In genomic region chr22:27919222-27919942, GRCh38 we compare ENCODE assay signal across 8 cellular contexts. TPM values are rescaled to one million over a fixed set of nuclear protein-coding genes. Genes with fewer than 3 reads are reported as not detected.
DNase-seq lines count a peak whose midpoint lies in the region; ATAC-seq and TF ChIP-seq lines count a peak whose summit lies in the region.

TSS of gene PITPNB (minus strand) at chr22:27919256. CDS start at chr22:27919191, 65 bp downstream.

- peak within 1 kb of the TSS; percentile 95 to 99 (median 98) for H3K27ac ChIP-seq in heart right ventricle

- peak within 1 kb of the TSS; percentile 98 for H3K4me3 Mint-ChIP-seq in type B pancreatic cell

- peak within 1 kb of the TSS; percentile 98 for H3K27ac Mint-ChIP-seq in type B pancreatic cell

- peaks cover 24% of the 10 kb centered on the region for H3K36me3 Mint-ChIP-seq in type B pancreatic cell

- no peak for TF ChIP-seq CTCF in GM13977 (IDR thresholded peaks at IDR 0.05; ENCODE audit: extremely low read depth, insufficient read depth, missing control alignments)
- TF ChIP-seq CTCF in heart right ventricle (IDR thresholded peaks at IDR 0.05) = no peak
- no peak for TF ChIP-seq CTCF in type B pancreatic cell (conservative IDR thresholded peaks at IDR 0.05)

- ATAC-seq in HG02884 (IDR thresholded peaks at IDR 0.05; ENCODE audit: unreplicated experiment) = peak; percentile 77
- ATAC-seq in heart right ventricle = peak; percentile 95 to 99 (median 97)

- no peaks in the 10 kb centered on the region for H3K27me3 ChIP-seq in heart right ventricle

- no peaks in the 10 kb centered on the region for H3K9me3 ChIP-seq in heart right ventricle

- H3K9me3 Mint-ChIP-seq in type B pancreatic cell = no peaks in the 10 kb centered on the region

- peaks cover 0 to 18% (median 0%) of the 10 kb centered on the region in 9 donors for H3K36me3 ChIP-seq in heart right ventricle

- 0 to 1% methylated on average over 68 of the region's 68 CpGs for WGBS in heart right ventricle, 2 donors

- DNase-seq in GM13977 (ENCODE audit: low spot score) (peak; percentile 100), NCI-H1694 (lab: John Stamatoyannopoulos, UW) (peak; percentile 89), amniotic epithelial cell (ENCODE audit: low read depth) (peak; percentile 93), heart right ventricle (peak; percentile 97 to 100), posterior cingulate gyrus (peak; percentile 87 to 99 (median 94)), type B pancreatic cell (ENCODE audit: extremely low spot score, unreplicated experiment) (peak; percentile 100)

- in situ Hi-C loops in GM13977 (cut with MboI; ENCODE audit: low pct_unique_long_range_greater_than_20kb, low sequenced_read_pairs, unreplicated experiment) = no loop called here

- H3K4me3 ChIP-seq in heart right ventricle = peak within 1 kb of the TSS; percentile 56 to 97 (median 92)

- H3K4me1 ChIP-seq in heart right ventricle = peaks cover 0 to 62% (median 51%) of the 10 kb centered on the region in 9 donors

- H3K4me1 Mint-ChIP-seq in type B pancreatic cell (ENCODE audit: unreplicated experiment) = peaks cover 50% of the 10 kb centered on the region

- intact Hi-C loops in T-helper 1 cell treated with Interleukin-12 subunit alpha and Interleukin-12 subunit beta and Interleukin-4 antibody, amounts not matched to agents 30 ng/mL and 1 ng/mL, for 36 hours (cut with micrococcal nuclease) = loop anchor here (1.0 to 5.0 kb wide), 9 partner anchors 33 to 1491 kb away; partner anchors contain the start of genes ASPHD2, CCDC117, HPS4 and HSCB
- intact Hi-C loops in heart right ventricle (cut with DNase I) (loop anchor here in 5 of 10 donors (5.0 kb wide), 2 partner anchors 37 to 73 kb away; no protein-coding TSS in a partner anchor), posterior cingulate gyrus (cut with DNase I) (loop anchor here (2.0 kb wide), 1 partner anchor 39 kb away; no protein-coding TSS in a partner anchor)

- no peaks in the 10 kb centered on the region for H3K27me3 Mint-ChIP-seq in type B pancreatic cell

RNA-seq across cellular contexts. Expression of gene PITPNB, which starts in this region (rescaled TPM):
- total RNA-seq in T-helper 1 cell treated with Interleukin-12 subunit alpha and Interleukin-12 subunit beta and Interleukin-4 antibody, amounts not matched to agents 30 ng/mL and 1 ng/mL, for 36 hours = 102 and 114 TPM in 2 replicates
- 10 to 100 TPM; 33.7 to 78.3 (median 62.7) TPM for total RNA-seq in heart right ventricle
- polyA plus RNA-seq in heart right ventricle = 10 to 100 TPM; 16.0 to 21.4 TPM
- 64.4 and 73.2 TPM in 2 replicates for total RNA-seq in type B pancreatic cell (ENCODE audit: low replicate concordance)

Comparison
In these comparisons a context has a peak if more than half of its experiments do, and no peak if none do; other contexts are left out.
1. Peak in every context shown above with its lines: DNase-seq, ATAC-seq, H3K4me3 ChIP-seq and H3K27ac ChIP-seq.